Comparison of ENCODE assay signal across 15 cellular contexts in the genomic region with DNA sequence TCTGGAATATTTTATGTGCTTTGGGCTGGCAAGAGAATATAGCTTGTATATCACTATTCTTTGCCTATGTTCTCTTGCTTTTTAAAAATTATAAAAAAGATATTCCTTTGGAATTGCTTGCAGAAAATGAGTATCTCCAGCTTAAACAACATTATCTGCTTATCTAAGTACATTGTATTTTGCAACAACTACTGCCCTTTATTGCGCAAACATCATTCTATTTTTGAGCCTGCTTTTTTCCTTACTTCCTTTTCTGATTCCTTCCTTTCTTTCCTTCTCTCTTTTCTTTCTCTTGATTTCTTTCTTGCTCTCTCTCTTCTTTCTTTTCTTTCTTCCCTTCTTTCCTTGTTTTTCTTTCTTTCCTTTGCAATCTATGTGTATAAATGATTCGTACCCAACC.
A peak's percentile ranks its signal among the peaks of the same experiment; 100 is the strongest.
DNase-seq lines count a peak whose midpoint lies in the region; TF ChIP-seq lines count a peak whose summit lies in the region.
"Had no signal": no experiment of that assay in that cellular context is flagged by ENCODE, and none has a peak within 500 bp of the region (broad histone marks: within the 10 kb centered on the region; RNA-seq: fewer than 3 reads in every experiment).

No MANE protein-coding gene starts in this region.

- dilution Hi-C loops in mammary epithelial cell (cut with HindIII; ENCODE audit: low sequenced_read_pairs), result no loop called here

- intact Hi-C loops in MCF 10A (cut with micrococcal nuclease) (no loop called here), mammary epithelial cell (cut with micrococcal nuclease) (no loop called here)

- CTCF ChIA-PET in MCF 10A (lab: Yijun Ruan, JAX), result interaction anchor here (0.6 kb wide), 1 partner anchor 289 kb away, joined by 3 read pairs; no protein-coding TSS in a partner anchor
- CTCF ChIA-PET in mammary epithelial cell (lab: Charles Lee; ENCODE audit: low non-redundant PET), result no interaction called here
- CTCF ChIA-PET in CD8-positive, alpha-beta memory T cell (lab: Charles Lee), result no interaction called here

- POLR2A ChIA-PET in MCF 10A (lab: Yijun Ruan, JAX), result no interaction called here
- POLR2A ChIA-PET in CD8-positive, alpha-beta memory T cell (lab: Charles Lee), result no interaction called here

- H3K27ac ChIP-seq in mammary epithelial cell (ENCODE audit: insufficient read depth, low read depth, low read length) (no peak overlapping the region), neural progenitor cell (no peak overlapping the region)
- H3K27ac ChIP-seq in CD8-positive, alpha-beta memory T cell (ENCODE audit: low read depth, low read length), result no peak overlapping the region

- H3K9me3 ChIP-seq in mammary epithelial cell (replicated peaks; ENCODE audit: insufficient read depth, low read length), result no peaks in the 10 kb centered on the region
- no peaks in the 10 kb centered on the region for H3K9me3 ChIP-seq in adipocyte (ENCODE audit: control insufficient read depth, low read length)
- no peaks in the 10 kb centered on the region for H3K9me3 ChIP-seq in neural progenitor cell (ENCODE audit: low read depth)
- no peaks in the 10 kb centered on the region for H3K9me3 ChIP-seq in CD8-positive, alpha-beta memory T cell (ENCODE audit: low read length)

- no peaks in the 10 kb centered on the region for H3K36me3 ChIP-seq in mammary epithelial cell (ENCODE audit: insufficient read depth, low read length)
- no peaks in the 10 kb centered on the region for H3K36me3 ChIP-seq in adipocyte (ENCODE audit: control insufficient read depth, insufficient read depth, low read length, severe bottlenecking)
- no peaks in the 10 kb centered on the region for H3K36me3 ChIP-seq in neural progenitor cell
- H3K36me3 ChIP-seq in CD8-positive, alpha-beta memory T cell (ENCODE audit: insufficient read depth, low read length), result no peaks in the 10 kb centered on the region

- no peak overlapping the region for H3K9ac ChIP-seq in mammary epithelial cell (ENCODE audit: insufficient read depth, low read length)
- no peak overlapping the region for H3K9ac ChIP-seq in adipocyte (ENCODE audit: low read length)
- H3K9ac ChIP-seq in neural progenitor cell, result no peak overlapping the region

- H3K4me3 Mint-ChIP-seq in MCF 10A (ENCODE audit: unreplicated experiment), result no peak overlapping the region
- no peak overlapping the region for H3K4me3 Mint-ChIP-seq in neural progenitor cell
- H3K4me3 Mint-ChIP-seq in CD8-positive, alpha-beta memory T cell, result no peak overlapping the region

- H3K4me1 ChIP-seq in mammary epithelial cell (ENCODE audit: insufficient read depth, low read length), result no peaks in the 10 kb centered on the region
- no peaks in the 10 kb centered on the region for H3K4me1 ChIP-seq in adipocyte (ENCODE audit: control insufficient read depth, insufficient read depth, low read length)
- peaks cover 10% of the 10 kb centered on the region for H3K4me1 ChIP-seq in neural progenitor cell
- H3K4me1 ChIP-seq in CD8-positive, alpha-beta memory T cell (ENCODE audit: insufficient read depth, low read length), result no peaks in the 10 kb centered on the region

- H2AFZ ChIP-seq in mammary epithelial cell (ENCODE audit: low read depth, low read length), result no peak overlapping the region
- H2AFZ ChIP-seq in neural progenitor cell (replicated peaks), result peak overlapping the region; percentile 52

- no peak overlapping the region for H3K27ac Mint-ChIP-seq in MCF 10A (ENCODE audit: low read depth, unreplicated experiment)
- no peak overlapping the region for H3K27ac Mint-ChIP-seq in neural progenitor cell
- no peak overlapping the region for H3K27ac Mint-ChIP-seq in CD8-positive, alpha-beta memory T cell

- H3K36me3 Mint-ChIP-seq in MCF 10A (ENCODE audit: insufficient read depth, unreplicated experiment) (peaks cover 10% of the 10 kb centered on the region), neural progenitor cell (peaks cover 2% of the 10 kb centered on the region)
- no peaks in the 10 kb centered on the region for H3K36me3 Mint-ChIP-seq in CD8-positive, alpha-beta memory T cell

- H3K4me1 Mint-ChIP-seq in MCF 10A (ENCODE audit: insufficient read depth, unreplicated experiment), result peaks cover 6% of the 10 kb centered on the region
- no peaks in the 10 kb centered on the region for H3K4me1 Mint-ChIP-seq in neural progenitor cell
- H3K4me1 Mint-ChIP-seq in CD8-positive, alpha-beta memory T cell, result no peaks in the 10 kb centered on the region

- DNase-seq in MCF 10A (ENCODE audit: unreplicated experiment) (peak; percentile 5), mammary epithelial cell (no peak), NB4 (ENCODE audit: low read depth) (peak; percentile 52), adipocyte (ENCODE audit: low read depth) (peak; percentile 22), neural progenitor cell (ENCODE audit: low spot score) (no peak), DMS79 (lab: John Stamatoyannopoulos, UW) (no peak), SW480 (ENCODE audit: low spot score) (no peak)
- DNase-seq in CD8-positive, alpha-beta memory T cell, result no peak
- DNase-seq: C1 segment of cervical spinal cord, DMS79 treated with DMSO at 0.1 percent for 48 hours, NCI-H1105 treated with DMSO at 0.1 percent for 48 hours, NCI-H1694, NCI-H2081 treated with DMSO at 0.1 percent for 48 hours, NCI-H446 treated with DMSO at 0.1 percent for 48 hours, T-helper 1 cell had no signal

- H3K9me3 Mint-ChIP-seq in MCF 10A (ENCODE audit: unreplicated experiment) (no peaks in the 10 kb centered on the region), neural progenitor cell (no peaks in the 10 kb centered on the region)
- peaks cover 0 to 4% (median 0%) of the 10 kb centered on the region in 5 donors for H3K9me3 Mint-ChIP-seq in CD8-positive, alpha-beta memory T cell

- H3K27me3 Mint-ChIP-seq in MCF 10A (ENCODE audit: insufficient read depth, unreplicated experiment) (no peaks in the 10 kb centered on the region), neural progenitor cell (ENCODE audit: insufficient read depth, low read depth) (peaks cover 2% of the 10 kb centered on the region)
- H3K27me3 Mint-ChIP-seq in CD8-positive, alpha-beta memory T cell, result peaks cover 2 to 10% of the 10 kb centered on the region in 2 donors

- H3K79me2 ChIP-seq in mammary epithelial cell (ENCODE audit: insufficient read depth, low read length) (no peaks in the 10 kb centered on the region), neural progenitor cell (ENCODE audit: low read depth) (no peaks in the 10 kb centered on the region)

- BruUV-seq in MCF 10A (replicated peaks; lab: Mats Ljungman, UMichigan) (no TSS peak), mammary epithelial cell (replicated peaks; lab: Mats Ljungman, UMichigan) (no TSS peak)

- no peaks in the 10 kb centered on the region for H3F3A ChIP-seq in neural progenitor cell (ENCODE audit: low read depth)

- H3K27me3 ChIP-seq in mammary epithelial cell (ENCODE audit: insufficient read depth, low read length) (no peaks in the 10 kb centered on the region), adipocyte (replicated peaks; ENCODE audit: control insufficient read depth, insufficient read depth, low read length) (no peaks in the 10 kb centered on the region), neural progenitor cell (no peaks in the 10 kb centered on the region)
- no peaks in the 10 kb centered on the region for H3K27me3 ChIP-seq in CD8-positive, alpha-beta memory T cell (ENCODE audit: insufficient read depth, low read length, poor library complexity, severe bottlenecking)

- in situ Hi-C loops in mammary epithelial cell (cut with MboI; ENCODE audit: low sequenced_read_pairs in 2 of 2), result no loop called here

- no peak for TF ChIP-seq POLR2A in NB4 (IDR thresholded peaks at IDR 0.05; ENCODE audit: extremely low read depth, insufficient read length)

- no peak for TF ChIP-seq CTCF in MCF 10A (IDR thresholded peaks at IDR 0.05; ENCODE audit: unreplicated experiment)
- no peak for TF ChIP-seq CTCF in mammary epithelial cell (conservative IDR thresholded peaks at IDR 0.05 in 1 of 2, IDR thresholded peaks at IDR 0.05 in 1 of 2; ENCODE audit: extremely low read depth in 1 of 2, insufficient read depth in 1 of 2, low read depth in 1 of 2, low read length in 2 of 2)
- TF ChIP-seq CTCF in NB4 (IDR thresholded peaks at IDR 0.05; ENCODE audit: low read depth, low read length), result no peak
- no peak for TF ChIP-seq CTCF in neural progenitor cell (IDR thresholded peaks at IDR 0.05)

- H3K4me3 ChIP-seq in mammary epithelial cell (replicated peaks in 1 of 3; ENCODE audit: insufficient read depth in 1 of 3, low read depth in 2 of 3, low read length in 3 of 3) (no peak overlapping the region), NB4 (ENCODE audit: low read depth, low read length) (no peak overlapping the region), adipocyte (ENCODE audit: low read length) (no peak overlapping the region), neural progenitor cell (no peak overlapping the region)
- no peak overlapping the region for H3K4me3 ChIP-seq in CD8-positive, alpha-beta memory T cell (ENCODE audit: low read length)

- H4K20me1 ChIP-seq in mammary epithelial cell (ENCODE audit: insufficient read depth, low read length), result no peaks in the 10 kb centered on the region
- no peaks in the 10 kb centered on the region for H4K20me1 ChIP-seq in neural progenitor cell (ENCODE audit: low read depth)

- WGBS in mammary epithelial cell (ENCODE audit: low coverage, missing lambda C conversion rate), result 83% methylated on average over 2 of the region's 2 CpGs

- no peak overlapping the region for H3K4me2 ChIP-seq in mammary epithelial cell (ENCODE audit: insufficient read depth, low read depth, low read length)
- no peak overlapping the region for H3K4me2 ChIP-seq in neural progenitor cell

Comparison
In these comparisons a context has a peak if more than half of its experiments do, and no peak if none do; other contexts are left out.
1. DNase-seq: peak in MCF 10A (single experiment), NB4 (single experiment) and adipocyte (single experiment); none in mammary epithelial cell (single experiment), neural progenitor cell (single experiment), DMS79 (single experiment), SW480 (single experiment) and CD8-positive, alpha-beta memory T cell (0 of 5).